In genomic region chr14:74085828-74086227, GRCh38 we compare ENCODE assay signal across 10 cellular contexts. TPM values are rescaled to one million over a fixed set of nuclear protein-coding genes. Genes with fewer than 3 reads are reported as not detected.
A peak's percentile ranks its signal among the peaks of the same experiment; 100 is the strongest.
DNase-seq lines count a peak whose midpoint lies in the region; ATAC-seq and TF ChIP-seq lines count a peak whose summit lies in the region.
"Had no signal": no experiment of that assay in that cellular context is flagged by ENCODE, and none has a peak within 500 bp of the region (broad histone marks: within the 10 kb centered on the region; RNA-seq: fewer than 3 reads in every experiment).

No MANE protein-coding gene starts in this region.

- H3K4me2 ChIP-seq in smooth muscle cell: peak overlapping the region; percentile 92

- H3K27ac ChIP-seq in Peyer's patch (peak overlapping the region; percentile 62 to 87 (median 76)), smooth muscle cell (ENCODE audit: low read depth) (peak overlapping the region; percentile 91)

- H3K27me3 ChIP-seq in Peyer's patch (no peaks in the 10 kb centered on the region), smooth muscle cell (ENCODE audit: low read depth) (no peaks in the 10 kb centered on the region)

- no peak overlapping the region for H2AFZ ChIP-seq in smooth muscle cell (ENCODE audit: low read depth)

- 98% methylated on average over 1 of the region's 1 CpG for WGBS in smooth muscle cell (ENCODE audit: low lambda C conversion rate)

- TF ChIP-seq CTCF in Peyer's patch (IDR thresholded peaks at IDR 0.05) (no peak), fibroblast of mammary gland (conservative IDR thresholded peaks at IDR 0.05; ENCODE audit: control insufficient read depth, insufficient read depth, low read depth, low read length) (no peak), smooth muscle cell (IDR thresholded peaks at IDR 0.05; ENCODE audit: borderline replicate concordance, insufficient read depth, poor library complexity, severe bottlenecking) (no peak)

- DNase-seq in SIG-M5 treated with dmso at 0.1 percent for 504 hours (lab: John Stamatoyannopoulos, UW; ENCODE audit: unreplicated experiment): peak; percentile 66
- no peak for DNase-seq in SIG-M5 (lab: John Stamatoyannopoulos, UW)
- DNase-seq in Peyer's patch: no peak
- DNase-seq in fibroblast of mammary gland (ENCODE audit: low read depth): no peak
- DNase-seq in smooth muscle cell (lab: John Stamatoyannopoulos, UW; ENCODE audit: unreplicated experiment): no peak
- no peak for DNase-seq in HT-29 (ENCODE audit: low spot score)
- DNase-seq in effector CD8-positive, alpha-beta T cell (lab: John Stamatoyannopoulos, UW): no peak
- DNase-seq: activated effector memory CD4-positive, alpha-beta T cell treated with anti-CD3 and anti-CD28 coated beads, Interleukin-2, amount 50 U/mL, for 16 hours; stimulated activated CD4-positive, alpha-beta T cell treated with anti-CD3 and anti-CD28 coated beads, Interleukin-4, amount 100 ng/mL, for 4 hours had no signal

- peaks cover 0 to 28% (median 4%) of the 10 kb centered on the region in 4 donors for H3K4me1 ChIP-seq in Peyer's patch
- peaks cover 16% of the 10 kb centered on the region for H3K4me1 ChIP-seq in smooth muscle cell (ENCODE audit: low read depth)

- no peaks in the 10 kb centered on the region for H3F3A ChIP-seq in smooth muscle cell (ENCODE audit: low read depth)

- no peak for ATAC-seq in GM18858 (IDR thresholded peaks at IDR 0.05; ENCODE audit: unreplicated experiment)

- H3K4me3 ChIP-seq in Peyer's patch (peak overlapping the region in 3 of 4 donors; percentile 66 to 95 (median 67)), fibroblast of mammary gland (ENCODE audit: control insufficient read depth, low read depth, low read length) (peak overlapping the region; percentile 92), smooth muscle cell (peak overlapping the region; percentile 79)

- H3K9me3 ChIP-seq in Peyer's patch (no peaks in the 10 kb centered on the region), smooth muscle cell (replicated peaks; ENCODE audit: low read depth) (no peaks in the 10 kb centered on the region)

- H4K20me1 ChIP-seq in smooth muscle cell (ENCODE audit: low read depth): no peaks in the 10 kb centered on the region

- H3K79me2 ChIP-seq in smooth muscle cell (ENCODE audit: low read depth): peaks cover 22% of the 10 kb centered on the region

- H3K36me3 ChIP-seq in Peyer's patch (no peaks in the 10 kb centered on the region), smooth muscle cell (ENCODE audit: low read depth) (no peaks in the 10 kb centered on the region)

- H3K9ac ChIP-seq in smooth muscle cell (ENCODE audit: low read depth): peak overlapping the region; percentile 86

- no peak for TF ChIP-seq POLR2A in Peyer's patch (IDR thresholded peaks at IDR 0.05)

RNA-seq across cellular contexts. Expression of gene LIN52, which starts 1.1 kb away (rescaled TPM):
- total RNA-seq in Peyer's patch (10 to 100 TPM in 3 of 4 donors, 1 to 10 TPM in 1; 9.2 to 24.2 (median 14.8) TPM), smooth muscle cell (17.4 and 17.8 TPM in 2 replicates)
- polyA plus RNA-seq in smooth muscle cell: 13.8 and 16.1 TPM in 2 replicates
- 4.4 TPM in 2 replicates for total RNA-seq in HT-29 (2014; rRNA removed; shearing (Covaris generic))

RNA-seq across cellular contexts. Expression of gene ALDH6A1, which starts 1.6 kb away (rescaled TPM):
- total RNA-seq in Peyer's patch: 10 to 100 TPM in 3 of 4 donors, 1 to 10 TPM in 1; 9.1 to 67.8 (median 50.4) TPM
- total RNA-seq in smooth muscle cell: 16.1 and 22.3 TPM in 2 replicates
- 18.2 and 18.9 TPM in 2 replicates for polyA plus RNA-seq in smooth muscle cell
- 4.3 and 4.5 TPM in 2 replicates for total RNA-seq in HT-29 (2014; rRNA removed; shearing (Covaris generic))
